Comparison of ENCODE assay signal across 9 cellular contexts in genomic region chr18:63141777-63142176, GRCh38.
DNase-seq lines count a peak whose midpoint lies in the region; ATAC-seq and TF ChIP-seq lines count a peak whose summit lies in the region.
"Had no signal": no experiment of that assay in that cellular context is flagged by ENCODE, and none has a peak within 500 bp of the region (broad histone marks: within the 10 kb centered on the region; RNA-seq: fewer than 3 reads in every experiment).

No MANE protein-coding gene starts in this region.

- H3K27ac Mint-ChIP-seq in activated B cell treated with CpG ODN at 0.5 μM for 24 hours (peak overlapping the region; percentile 93), osteocyte (ENCODE audit: unreplicated experiment) (no peak overlapping the region)

- intact Hi-C loops in activated B cell treated with CpG ODN at 0.5 μM for 24 hours (cut with micrococcal nuclease), result loop anchor here (1.0 to 2.0 kb wide), 3 partner anchors 10 to 281 kb away; partner anchors contain the start of gene VPS4B

- POLR2A ChIA-PET in activated B cell treated with CpG ODN at 0.5 μM for 24 hours (lab: Charles Lee), result interaction anchor here (0.7 to 13.1 kb wide), 9 partner anchors 9 to 181 kb away, joined by 3 to 180 read pairs (median 6); partner anchors contain the start of gene BCL2

- in situ Hi-C loops in GM13976 (cut with MboI; ENCODE audit: low sequenced_read_pairs, unreplicated experiment), result loop anchor here (25.0 kb wide), 1 partner anchor 296 kb away; no protein-coding TSS in a partner anchor

- CTCF ChIA-PET in activated B cell treated with CpG ODN at 0.5 μM for 24 hours (lab: Charles Lee), result interaction anchor here (1.2 to 7.2 kb wide), 4 partner anchors 11 to 176 kb away, joined by 4 to 48 read pairs (median 12); no protein-coding TSS in a partner anchor

- no peaks in the 10 kb centered on the region for H3K27me3 Mint-ChIP-seq in activated B cell treated with CpG ODN at 0.5 μM for 24 hours
- peaks cover 4% of the 10 kb centered on the region for H3K27me3 Mint-ChIP-seq in osteocyte (ENCODE audit: unreplicated experiment)

- TF ChIP-seq CTCF in GM13976 (IDR thresholded peaks at IDR 0.05; ENCODE audit: borderline replicate concordance, control extremely low read depth, extremely low read depth, insufficient read depth, missing control alignments) (no peak), activated B cell treated with CpG ODN at 0.5 μM for 24 hours (IDR thresholded peaks at IDR 0.05) (no peak), osteocyte (IDR thresholded peaks at IDR 0.05) (no peak)

- H3K4me3 Mint-ChIP-seq in activated B cell treated with CpG ODN at 0.5 μM for 24 hours, result peak overlapping the region; percentile 76
- H3K4me3 Mint-ChIP-seq in osteocyte (ENCODE audit: unreplicated experiment), result no peak overlapping the region

- H3K36me3 Mint-ChIP-seq in activated B cell treated with CpG ODN at 0.5 μM for 24 hours (ENCODE audit: low read depth) (peaks cover 44% of the 10 kb centered on the region), osteocyte (ENCODE audit: unreplicated experiment) (no peaks in the 10 kb centered on the region)

- DNase-seq in GM13976 (ENCODE audit: low spot score) (peak; percentile 73), activated B cell treated with CpG ODN at 0.5 μM for 24 hours (no peak), osteocyte (ENCODE audit: extremely low spot score, unreplicated experiment) (no peak), NCI-H82 (lab: John Stamatoyannopoulos, UW) (no peak)
- no peak for DNase-seq in activated CD8-positive, alpha-beta memory T cell treated with anti-CD3 and anti-CD28 coated beads for 24 hours
- DNase-seq: brain microvascular endothelial cell had no signal

- H3K9me3 Mint-ChIP-seq in activated B cell treated with CpG ODN at 0.5 μM for 24 hours (peaks cover 3% of the 10 kb centered on the region), osteocyte (ENCODE audit: unreplicated experiment) (no peaks in the 10 kb centered on the region)

- peak; percentile 48 for ATAC-seq in GM19463 (IDR thresholded peaks at IDR 0.05; ENCODE audit: unreplicated experiment)
- peak; percentile 39 for ATAC-seq in HG03135 (IDR thresholded peaks at IDR 0.05; ENCODE audit: unreplicated experiment)
- ATAC-seq in activated B cell treated with CpG ODN at 0.5 μM for 24 hours (ENCODE audit: low read depth), result peak; percentile 52
- no peak for ATAC-seq in HG03025 (IDR thresholded peaks at IDR 0.05; ENCODE audit: low FRiP score, unreplicated experiment)

- peaks cover 90% of the 10 kb centered on the region for H3K4me1 Mint-ChIP-seq in activated B cell treated with CpG ODN at 0.5 μM for 24 hours
- peaks cover 25% of the 10 kb centered on the region for H3K4me1 Mint-ChIP-seq in osteocyte (ENCODE audit: unreplicated experiment)
